9 cellular contexts compared by ENCODE assay signal in the genomic region with DNA sequence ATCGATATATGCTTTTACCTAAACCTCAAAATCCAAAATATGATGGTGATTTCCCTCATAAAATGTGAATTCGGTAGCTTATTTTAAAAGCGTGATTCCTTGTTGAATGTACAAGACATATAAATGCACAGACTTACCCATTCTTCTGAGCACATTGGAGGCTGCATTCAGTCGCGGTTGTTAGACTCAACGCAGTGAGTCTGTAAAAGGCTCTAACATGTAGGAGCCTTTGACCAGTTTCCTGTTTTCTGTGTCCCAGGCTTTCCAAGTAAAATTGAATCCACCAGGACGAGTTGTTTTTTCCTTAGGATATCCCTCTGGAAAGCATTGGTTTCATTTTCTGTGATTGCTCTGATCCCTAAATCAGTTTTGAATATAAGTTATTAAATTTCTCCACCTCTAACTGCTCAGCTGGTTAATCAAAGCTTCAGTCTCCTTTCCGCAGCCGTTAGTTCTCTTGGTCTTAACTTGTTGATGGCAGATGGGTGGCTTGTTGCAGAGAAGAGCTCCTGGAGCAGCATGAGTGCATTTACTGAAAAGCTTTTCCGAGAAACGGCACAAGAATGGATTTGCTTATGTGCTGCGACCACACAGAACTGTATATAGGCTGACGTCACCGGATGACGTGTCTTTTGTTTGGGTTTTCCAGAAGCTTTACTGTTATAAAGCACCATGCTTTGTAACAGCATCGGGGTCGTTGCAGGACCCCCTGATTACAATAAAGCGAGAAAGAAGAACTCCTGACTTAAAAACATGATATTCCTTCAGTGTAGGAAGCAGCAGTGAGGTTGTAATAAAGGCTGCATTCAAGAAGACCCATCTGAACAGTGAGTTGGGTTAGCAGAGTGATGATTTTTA. TPM values are rescaled to one million over a fixed set of nuclear protein-coding genes. Genes with fewer than 3 reads are reported as not detected.
DNase-seq lines count a peak whose midpoint lies in the region; ATAC-seq, FAIRE-seq and TF ChIP-seq lines count a peak whose summit lies in the region.
"Had no signal": no experiment of that assay in that cellular context is flagged by ENCODE, and none has a peak within 500 bp of the region (broad histone marks: within the 10 kb centered on the region; RNA-seq: fewer than 3 reads in every experiment).

A gene with protein sequence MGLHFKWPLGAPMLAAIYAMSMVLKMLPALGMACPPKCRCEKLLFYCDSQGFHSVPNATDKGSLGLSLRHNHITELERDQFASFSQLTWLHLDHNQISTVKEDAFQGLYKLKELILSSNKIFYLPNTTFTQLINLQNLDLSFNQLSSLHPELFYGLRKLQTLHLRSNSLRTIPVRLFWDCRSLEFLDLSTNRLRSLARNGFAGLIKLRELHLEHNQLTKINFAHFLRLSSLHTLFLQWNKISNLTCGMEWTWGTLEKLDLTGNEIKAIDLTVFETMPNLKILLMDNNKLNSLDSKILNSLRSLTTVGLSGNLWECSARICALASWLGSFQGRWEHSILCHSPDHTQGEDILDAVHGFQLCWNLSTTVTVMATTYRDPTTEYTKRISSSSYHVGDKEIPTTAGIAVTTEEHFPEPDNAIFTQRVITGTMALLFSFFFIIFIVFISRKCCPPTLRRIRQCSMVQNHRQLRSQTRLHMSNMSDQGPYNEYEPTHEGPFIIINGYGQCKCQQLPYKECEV (minus strand): TSS at position 565 of the 858 bp plus-strand sequence. CDS start 424 bp downstream, at position 141.

- peaks cover 34% of the 10 kb centered on the region for H3K36me3 Mint-ChIP-seq in brain
- no peaks in the 10 kb centered on the region for H3K36me3 Mint-ChIP-seq in activated naive CD4-positive, alpha-beta T cell treated with anti-CD3 and anti-CD28 coated beads, Interleukin-2, amount 10 ng/mL, durations not matched to agents 7 days and 5 days

- H3K4me1 Mint-ChIP-seq in brain, result peaks cover 93% of the 10 kb centered on the region
- H3K4me1 Mint-ChIP-seq in activated naive CD4-positive, alpha-beta T cell treated with anti-CD3 and anti-CD28 coated beads, Interleukin-2, amount 10 ng/mL, durations not matched to agents 7 days and 5 days, result no peaks in the 10 kb centered on the region

- CTCF ChIA-PET in activated naive CD4-positive, alpha-beta T cell treated with anti-CD3 and anti-CD28 coated beads, Interleukin-2, amount 10 ng/mL, durations not matched to agents 7 days and 5 days (lab: Charles Lee), result no interaction called here

- peak within 1 kb of the TSS; percentile 96 to 100 (median 98) for H3K27ac Mint-ChIP-seq in brain
- H3K27ac Mint-ChIP-seq in activated naive CD4-positive, alpha-beta T cell treated with anti-CD3 and anti-CD28 coated beads, Interleukin-2, amount 10 ng/mL, durations not matched to agents 7 days and 5 days, result no peak within 1 kb of the TSS
- H3K27ac Mint-ChIP-seq: naive thymus-derived CD8-positive, alpha-beta T cell had no signal

- peak within 1 kb of the TSS; percentile 82 to 95 (median 90) for H3K4me3 Mint-ChIP-seq in brain
- no peak within 1 kb of the TSS for H3K4me3 Mint-ChIP-seq in activated naive CD4-positive, alpha-beta T cell treated with anti-CD3 and anti-CD28 coated beads, Interleukin-2, amount 10 ng/mL, durations not matched to agents 7 days and 5 days
- H3K4me3 Mint-ChIP-seq: naive thymus-derived CD8-positive, alpha-beta T cell had no signal

- DNase-seq in HTR-8/SVneo (ENCODE audit: insufficient read length, low spot score) (peak; percentile 22), kidney tubule cell (ENCODE audit: low spot score) (peak; percentile 41), substantia nigra (lab: John Stamatoyannopoulos, UW) (peak in 37 of 49 donors; percentile 13 to 84 (median 49))
- no peak for DNase-seq in activated effector memory CD4-positive, alpha-beta T cell treated with anti-CD3 and anti-CD28 coated beads, Interleukin-2, amount 50 U/mL, for 16 hours
- DNase-seq in activated naive CD4-positive, alpha-beta T cell treated with anti-CD3 and anti-CD28 coated beads, Interleukin-2, amount 10 ng/mL, durations not matched to agents 7 days and 5 days, result no peak
- DNase-seq: naive thymus-derived CD8-positive, alpha-beta T cell; Right ventricle myocardium superior had no signal

- no peak for TF ChIP-seq CTCF in brain (conservative IDR thresholded peaks at IDR 0.05)

- FAIRE-seq in HTR-8/SVneo (lab: Jason Lieb, UNC), result no peak

- H3K9me3 Mint-ChIP-seq in brain, result peaks cover 0 to 7% (median 0%) of the 10 kb centered on the region in 5 experiments
- no peaks in the 10 kb centered on the region for H3K9me3 Mint-ChIP-seq in activated naive CD4-positive, alpha-beta T cell treated with anti-CD3 and anti-CD28 coated beads, Interleukin-2, amount 10 ng/mL, durations not matched to agents 7 days and 5 days

- ATAC-seq in HG03095 (IDR thresholded peaks at IDR 0.05; ENCODE audit: unreplicated experiment), result no peak
- ATAC-seq: naive thymus-derived CD8-positive, alpha-beta T cell had no signal

- H3K27me3 Mint-ChIP-seq in brain, result peaks cover 15% of the 10 kb centered on the region
- peaks cover 40% of the 10 kb centered on the region for H3K27me3 Mint-ChIP-seq in activated naive CD4-positive, alpha-beta T cell treated with anti-CD3 and anti-CD28 coated beads, Interleukin-2, amount 10 ng/mL, durations not matched to agents 7 days and 5 days

- peak within 1 kb of the TSS; percentile 77 for H3K27ac ChIP-seq in substantia nigra (ENCODE audit: low read depth, low read length, poor library complexity, severe bottlenecking)

RNA-seq across cellular contexts. Expression of the gene that starts here (rescaled TPM):
- 2.8 TPM for polyA plus RNA-seq in brain (ENCODE audit: insufficient read depth, low read depth, low replicate concordance)
- polyA plus RNA-seq: naive thymus-derived CD8-positive, alpha-beta T cell had no signal

Comparison
In these comparisons a context has a peak if more than half of its experiments do, and no peak if none do; other contexts are left out.
1. DNase-seq: peak in HTR-8/SVneo (single experiment), kidney tubule cell (single experiment) and substantia nigra (37 of 49); none in activated effector memory CD4-positive, alpha-beta T cell treated with anti-CD3 and anti-CD28 coated beads, Interleukin-2, amount 50 U/mL, for 16 hours (single experiment) and activated naive CD4-positive, alpha-beta T cell treated with anti-CD3 and anti-CD28 coated beads, Interleukin-2, amount 10 ng/mL, durations not matched to agents 7 days and 5 days (single experiment).